1 cellular context compared by ENCODE assay signal in genomic region chr6:24923885-24924401, GRCh38.
TF ChIP-seq lines count a peak whose summit lies in the region.

No MANE protein-coding gene starts in this region.

TF ChIP-seq in WTC11, 78 proteins besides CTCF, POLR2A, EP300 and RAD21 (continued from another document):
- TF ChIP-seq ZNF512 (CRISPR knock-in tag; IDR thresholded peaks at IDR 0.05; ENCODE audit: borderline replicate concordance) (no peak), ZNF532 (CRISPR knock-in tag; IDR thresholded peaks at IDR 0.05; ENCODE audit: borderline replicate concordance) (no peak), IRF1 (CRISPR knock-in tag; IDR thresholded peaks at IDR 0.05) (no peak), ZNF121 (CRISPR knock-in tag; IDR thresholded peaks at IDR 0.05) (no peak), ETV6 (CRISPR knock-in tag; IDR thresholded peaks at IDR 0.05) (no peak)
